In the genomic region with DNA sequence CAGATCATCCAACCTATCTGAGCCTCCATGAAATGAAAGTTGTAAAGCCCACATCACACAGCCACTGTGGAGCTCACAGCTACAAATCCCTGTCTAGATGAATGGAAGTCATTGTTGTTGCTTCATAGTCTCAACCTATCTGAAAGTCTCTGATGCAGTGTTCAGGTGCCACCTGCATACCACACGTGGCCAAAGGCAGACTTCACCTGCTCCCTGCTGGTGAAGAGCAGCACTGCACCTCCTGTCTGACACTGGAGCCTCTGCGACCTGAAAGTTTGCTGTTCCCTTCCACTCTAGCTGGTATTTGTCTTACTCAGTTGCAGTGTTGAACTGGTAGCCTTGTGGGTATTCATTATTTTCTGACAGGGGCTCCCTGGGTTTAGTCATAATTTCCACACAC, we compare ENCODE assay signal across 9 cellular contexts. TPM values are rescaled to one million over a fixed set of nuclear protein-coding genes. Genes with fewer than 3 reads are reported as not detected.
A peak's percentile ranks its signal among the peaks of the same experiment; 100 is the strongest.
DNase-seq lines count a peak whose midpoint lies in the region; ATAC-seq, FAIRE-seq and TF ChIP-seq lines count a peak whose summit lies in the region.
"Had no signal": no experiment of that assay in that cellular context is flagged by ENCODE, and none has a peak within 500 bp of the region (broad histone marks: within the 10 kb centered on the region; RNA-seq: fewer than 3 reads in every experiment).

No MANE protein-coding gene starts in this region.

- no peak overlapping the region for H3K27ac ChIP-seq in A673 (ENCODE audit: low read depth, low read length, poor library complexity, severe bottlenecking)

- H3K4me3 ChIP-seq in A673 (ENCODE audit: low read depth, low read length, poor library complexity, severe bottlenecking) (no peak overlapping the region), fibroblast of mammary gland (ENCODE audit: control insufficient read depth, low read depth, low read length) (no peak overlapping the region)
- H3K4me3 ChIP-seq: HAP-1 had no signal

- no peaks in the 10 kb centered on the region for H3K4me1 ChIP-seq in A673 (ENCODE audit: insufficient read depth, low read length, poor library complexity, severe bottlenecking)

- no peak for FAIRE-seq in RCC 7860 (lab: Jason Lieb, UNC)

- peaks cover 5% of the 10 kb centered on the region for H3K27me3 ChIP-seq in A673 (replicated peaks; ENCODE audit: insufficient read depth, low read depth, low read length, poor library complexity)

- no TSS peak for BruUV-seq in A673 (replicated peaks; lab: Mats Ljungman, UMichigan)

- intact Hi-C loops in A673 (cut with micrococcal nuclease; ENCODE audit: unreplicated experiment) = no loop called here

- ATAC-seq in GM18517 (IDR thresholded peaks at IDR 0.05; ENCODE audit: unreplicated experiment) (peak; percentile 74), HG03354 (IDR thresholded peaks at IDR 0.05; ENCODE audit: poor library complexity, severe bottlenecking, unreplicated experiment) (peak; percentile 81)

- POLR2A ChIA-PET in A673 (lab: Charles Lee; ENCODE audit: low non-redundant PET) = no interaction called here

- TF ChIP-seq CTCF in A673 (conservative IDR thresholded peaks at IDR 0.05; ENCODE audit: low read depth, low read length) = peak; percentile 60
- TF ChIP-seq CTCF in fibroblast of mammary gland (conservative IDR thresholded peaks at IDR 0.05; ENCODE audit: control insufficient read depth, insufficient read depth, low read depth, low read length) = peak; percentile 38

- CTCF ChIA-PET in A673 (lab: Charles Lee) = no interaction called here

- no peaks in the 10 kb centered on the region for H3K36me3 ChIP-seq in A673 (ENCODE audit: insufficient read depth, low read length, poor library complexity, severe bottlenecking)
- H3K36me3 ChIP-seq: HAP-1 had no signal

- no peaks in the 10 kb centered on the region for H3K9me3 ChIP-seq in A673 (ENCODE audit: low read depth, low read length, poor library complexity, severe bottlenecking)
- H3K9me3 ChIP-seq: HAP-1 had no signal

- DNase-seq in A673 (ENCODE audit: low spot score) (no peak), fibroblast of mammary gland (ENCODE audit: low read depth) (no peak), RCC 7860 (ENCODE audit: low spot score) (no peak), nucleus accumbens (lab: John Stamatoyannopoulos, UW) (no peak)
- DNase-seq in activated CD4-positive, CD25-positive, alpha-beta regulatory T cell treated with anti-CD3 and anti-CD28 coated beads, Interleukin-2, amount 50 U/mL, for 72 hours = peak; percentile 45
- DNase-seq in stimulated activated CD8-positive, alpha-beta memory T cell treated with anti-CD3 and anti-CD28 coated beads, Interleukin-4, amount 100 ng/mL, for 24 hours (ENCODE audit: low read depth) = peak; percentile 2

RNA-seq across cellular contexts. Expression of a gene that starts 18.4 kb away (rescaled TPM):
- not detected in 2 replicates for total RNA-seq in A673 (2021)

RNA-seq across cellular contexts. Expression of a gene that starts 34.9 kb away (rescaled TPM):
- total RNA-seq in A673 (2021) = not detected in 2 replicates

Comparison
In these comparisons a context has a peak if more than half of its experiments do, and no peak if none do; other contexts are left out.
1. DNase-seq: peak in activated CD4-positive, CD25-positive, alpha-beta regulatory T cell treated with anti-CD3 and anti-CD28 coated beads, Interleukin-2, amount 50 U/mL, for 72 hours (single experiment) and stimulated activated CD8-positive, alpha-beta memory T cell treated with anti-CD3 and anti-CD28 coated beads, Interleukin-4, amount 100 ng/mL, for 24 hours (single experiment); none in A673 (single experiment), fibroblast of mammary gland (single experiment), RCC 7860 (single experiment) and nucleus accumbens (0 of 56).